ENCODE assay signal across 6 cellular contexts in genomic region chr2:97266449-97266848, GRCh38.
DNase-seq lines count a peak whose midpoint lies in the region; ATAC-seq, FAIRE-seq and TF ChIP-seq lines count a peak whose summit lies in the region.
"Not testable (repeated sequence)": the region's sequence is repeated elsewhere in the genome, so short reads cannot be mapped to it uniquely, and the experiment has no call there.

No MANE protein-coding gene starts in this region.

- 97 to 100% (median 100%) methylated on average over 2 of the region's 6 CpGs; no CpG with 5 or more reads in 2 of the 5 donors for WGBS in spleen, 5 donors

- TF ChIP-seq POLR2A in spleen (IDR thresholded peaks at IDR 0.05), result not testable (repeated sequence)

- H3K27me3 Mint-ChIP-seq in CD14-positive monocyte (ENCODE audit: low read depth in 3 of 3), result not testable (repeated sequence)

- ATAC-seq in left ventricle myocardium superior, result not testable (repeated sequence)

- H3K9ac ChIP-seq in kidney (ENCODE audit: low read length in 2 of 2), result not testable (repeated sequence)

- H3K9me3 Mint-ChIP-seq in CD14-positive monocyte, result peaks cover 2 to 13% (median 9%) of the 10 kb centered on the region in 7 donors

- H3K9me3 ChIP-seq in kidney (ENCODE audit: control insufficient read depth in 1 of 2, low read length in 2 of 2); spleen: not testable (repeated sequence)

- not testable (repeated sequence) for H3K27me3 ChIP-seq in spleen (replicated peaks in 1 of 7)

- not testable (repeated sequence) for H3K4me1 Mint-ChIP-seq in CD14-positive monocyte

- H3K4me1 ChIP-seq in kidney (ENCODE audit: control insufficient read depth in 1 of 2, insufficient read depth in 1 of 2, low read depth in 1 of 2, low read length in 2 of 2); spleen: not testable (repeated sequence)

- intact Hi-C loops in CD14-positive monocyte (cut with micrococcal nuclease); left ventricle myocardium superior (cut with micrococcal nuclease); kidney (cut with DNase I); posterior vena cava (cut with DNase I); spleen (cut with DNase I; ENCODE audit: low total_unique reads): not testable (repeated sequence)

- H3K36me3 Mint-ChIP-seq in CD14-positive monocyte, result not testable (repeated sequence)

- not testable (repeated sequence) for H3K36me3 ChIP-seq in kidney (ENCODE audit: control insufficient read depth in 1 of 2, insufficient read depth in 2 of 2, low read length in 2 of 2); spleen

- TF ChIP-seq CTCF in CD14-positive monocyte (IDR thresholded peaks at IDR 0.05); kidney (IDR thresholded peaks at IDR 0.05; ENCODE audit: borderline replicate concordance, extremely low read depth, insufficient read depth); spleen (IDR thresholded peaks at IDR 0.05 in 8 of 11, conservative IDR thresholded peaks at IDR 0.05 in 3 of 11): not testable (repeated sequence)

- H3K4me3 ChIP-seq in kidney (ENCODE audit: low read length in 2 of 2); spleen: not testable (repeated sequence)

- DNase-seq in CD14-positive monocyte (ENCODE audit: low spot score) (peak; percentile 19), left ventricle myocardium superior (peak; percentile 0), kidney (peak; percentile 7), posterior vena cava (ENCODE audit: low spot score) (peak; percentile 30), spleen (peak; percentile 8)
- DNase-seq in activated effector memory CD4-positive, alpha-beta T cell treated with anti-CD3 and anti-CD28 coated beads, Interleukin-2, amount 50 U/mL, for 16 hours, result peak; percentile 34

- not testable (repeated sequence) for H3K4me3 Mint-ChIP-seq in CD14-positive monocyte

- not testable (repeated sequence) for H3K27ac Mint-ChIP-seq in CD14-positive monocyte

- FAIRE-seq in kidney (lab: Jason Lieb, UNC), result not testable (repeated sequence)

- not testable (repeated sequence) for H3K27ac ChIP-seq in kidney (ENCODE audit: low read depth in 2 of 2, low read length in 2 of 2); spleen
